In the genomic region with DNA sequence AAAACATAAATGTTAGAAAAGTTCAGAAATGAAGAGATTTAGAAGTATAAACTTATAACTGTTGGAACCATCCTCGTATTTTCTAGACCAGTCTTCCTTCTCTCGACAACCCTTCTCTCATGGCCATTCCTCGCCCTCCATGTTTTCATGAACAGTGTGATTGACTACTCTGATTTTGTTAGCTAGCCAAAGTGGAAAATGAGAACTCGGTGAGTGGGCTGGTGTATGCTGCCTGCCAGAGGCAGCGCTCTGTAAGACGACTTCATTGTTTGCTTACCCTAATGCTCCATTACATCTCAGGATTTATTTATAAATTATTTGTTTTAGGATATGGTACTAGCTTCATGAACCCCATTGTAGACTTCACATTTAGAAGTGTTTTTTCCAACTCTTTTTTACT, we compare ENCODE assay signal across 17 cellular contexts.
A peak's percentile ranks its signal among the peaks of the same experiment; 100 is the strongest.
DNase-seq lines count a peak whose midpoint lies in the region; ATAC-seq and TF ChIP-seq lines count a peak whose summit lies in the region.
"Had no signal": no experiment of that assay in that cellular context is flagged by ENCODE, and none has a peak within 500 bp of the region (broad histone marks: within the 10 kb centered on the region; RNA-seq: fewer than 3 reads in every experiment).

No MANE protein-coding gene starts in this region.

- H3K4me3 Mint-ChIP-seq in osteocyte (ENCODE audit: unreplicated experiment), result no peak overlapping the region
- H3K4me3 Mint-ChIP-seq: activated CD4-positive, alpha-beta T cell treated with anti-CD3 and anti-CD28 coated beads, Interleukin-2, amount 10 ng/mL, durations not matched to agents 7 days and 5 days; CD14-positive monocyte; T-cell had no signal

- intact Hi-C loops in heart left ventricle (cut with DNase I), result no loop called here
- intact Hi-C loops in left ventricle myocardium superior (cut with micrococcal nuclease), result no loop called here
- intact Hi-C loops in transverse colon (cut with DNase I; ENCODE audit: low total_unique reads), result no loop called here
- intact Hi-C loops in right lobe of liver (cut with DNase I), result no loop called here
- intact Hi-C loops in left colon (cut with DNase I, micrococcal nuclease), result no loop called here

- peak overlapping the region; percentile 88 for H3K27ac Mint-ChIP-seq in osteocyte (ENCODE audit: unreplicated experiment)
- H3K27ac Mint-ChIP-seq: activated CD4-positive, alpha-beta T cell treated with anti-CD3 and anti-CD28 coated beads, Interleukin-2, amount 10 ng/mL, durations not matched to agents 7 days and 5 days; T-cell had no signal

- H3K9me3 ChIP-seq in heart left ventricle, result no peaks in the 10 kb centered on the region
- no peaks in the 10 kb centered on the region for H3K9me3 ChIP-seq in endocrine pancreas (ENCODE audit: control insufficient read depth, low read length)
- no peaks in the 10 kb centered on the region for H3K9me3 ChIP-seq in transverse colon
- H3K9me3 ChIP-seq in right lobe of liver, result no peaks in the 10 kb centered on the region
- H3K9me3 ChIP-seq: mucosa of descending colon, ovary had no signal

- H3K4me1 ChIP-seq in heart left ventricle (peaks cover 0 to 89% (median 51%) of the 10 kb centered on the region in 12 donors), endocrine pancreas (ENCODE audit: control insufficient read depth, insufficient read depth, low read length) (peaks cover 22% of the 10 kb centered on the region), transverse colon (peaks cover 0 to 57% (median 10%) of the 10 kb centered on the region in 4 donors), right lobe of liver (no peaks in the 10 kb centered on the region)

- peaks cover 46% of the 10 kb centered on the region for H3K36me3 Mint-ChIP-seq in osteocyte (ENCODE audit: unreplicated experiment)
- H3K36me3 Mint-ChIP-seq: CD14-positive monocyte had no signal

- no peak overlapping the region for H3K9ac ChIP-seq in endocrine pancreas (ENCODE audit: control insufficient read depth, insufficient read depth, low read length)

- WGBS in heart left ventricle, 4 donors, result 69 to 81% (median 78%) methylated on average over 6 of the region's 6 CpGs
- WGBS in transverse colon (ENCODE audit: low coverage in 1 of 2), 2 donors, result 76 to 84% methylated on average over 6 of the region's 6 CpGs
- 91% methylated on average over 6 of the region's 6 CpGs for WGBS in right lobe of liver (ENCODE audit: insufficient coverage, low coverage, low lambda C conversion rate, missing lambda C conversion rate)

- H3K27me3 Mint-ChIP-seq in osteocyte (ENCODE audit: unreplicated experiment), result no peaks in the 10 kb centered on the region
- H3K27me3 Mint-ChIP-seq: activated CD4-positive, alpha-beta T cell treated with anti-CD3 and anti-CD28 coated beads, Interleukin-2, amount 10 ng/mL, durations not matched to agents 7 days and 5 days had no signal

- H3K36me3 ChIP-seq in heart left ventricle, result peaks cover 0 to 9% (median 0%) of the 10 kb centered on the region in 9 donors
- H3K36me3 ChIP-seq in endocrine pancreas (ENCODE audit: control insufficient read depth, insufficient read depth, low read length), result no peaks in the 10 kb centered on the region
- no peaks in the 10 kb centered on the region for H3K36me3 ChIP-seq in transverse colon
- H3K36me3 ChIP-seq in right lobe of liver, result no peaks in the 10 kb centered on the region
- H3K36me3 ChIP-seq: ovary had no signal

- TF ChIP-seq CTCF in heart left ventricle (IDR thresholded peaks at IDR 0.05) (no peak), osteocyte (IDR thresholded peaks at IDR 0.05) (no peak), transverse colon (IDR thresholded peaks at IDR 0.05) (no peak), right lobe of liver (IDR thresholded peaks at IDR 0.05) (no peak)

- in situ Hi-C loops in transverse colon (cut with MboI; ENCODE audit: low pct_ligation_motif_present in 1 of 4, low pct_unique_long_range_greater_than_20kb in 1 of 4, low sequenced_read_pairs in 3 of 4), result no loop called here

- H3K4me3 ChIP-seq in heart left ventricle (no peak overlapping the region), endocrine pancreas (ENCODE audit: control insufficient read depth, insufficient read depth, low read length) (peak overlapping the region; percentile 53), transverse colon (no peak overlapping the region), right lobe of liver (no peak overlapping the region)
- H3K4me3 ChIP-seq: mucosa of descending colon, ovary had no signal

- DNase-seq in heart left ventricle (no peak), left ventricle myocardium superior (no peak), osteocyte (ENCODE audit: extremely low spot score, unreplicated experiment) (no peak), transverse colon (no peak), right lobe of liver (no peak), left colon (no peak)
- DNase-seq: activated CD4-positive, alpha-beta T cell treated with anti-CD3 and anti-CD28 coated beads, Interleukin-2, amount 10 ng/mL, durations not matched to agents 7 days and 5 days; activated CD8-positive, alpha-beta memory T cell treated with anti-CD3 and anti-CD28 coated beads, Interleukin-2, amount 50 U/mL, for 4 hours; activated effector memory CD4-positive, alpha-beta T cell treated with anti-CD3 and anti-CD28 coated beads, Interleukin-2, amount 50 U/mL, for 16 hours; mucosa of descending colon; NCI-H1436 treated with DMSO at 0.1 percent for 48 hours; ovary; T-cell had no signal

- no peak for TF ChIP-seq POLR2A in heart left ventricle (IDR thresholded peaks at IDR 0.05)
- no peak for TF ChIP-seq POLR2A in transverse colon (IDR thresholded peaks at IDR 0.05)
- TF ChIP-seq POLR2A in right lobe of liver (IDR thresholded peaks at IDR 0.05), result no peak

- no peaks in the 10 kb centered on the region for H3K27me3 ChIP-seq in heart left ventricle
- no peaks in the 10 kb centered on the region for H3K27me3 ChIP-seq in endocrine pancreas (ENCODE audit: control insufficient read depth, insufficient read depth, low read length)
- H3K27me3 ChIP-seq in transverse colon, result no peaks in the 10 kb centered on the region
- no peaks in the 10 kb centered on the region for H3K27me3 ChIP-seq in right lobe of liver
- H3K27me3 ChIP-seq: ovary had no signal

- peak overlapping the region in 10 of 12 donors; percentile 15 to 97 (median 64) for H3K27ac ChIP-seq in heart left ventricle
- H3K27ac ChIP-seq in transverse colon, result peak overlapping the region; percentile 72 to 84 (median 76)
- H3K27ac ChIP-seq in right lobe of liver, result no peak overlapping the region
- H3K27ac ChIP-seq: RWPE1 had no signal

- ATAC-seq in heart left ventricle (peak in 1 of 4 donors; percentile 7), left ventricle myocardium superior (no peak), right lobe of liver (no peak), left colon (no peak), GM19328 (IDR thresholded peaks at IDR 0.05; ENCODE audit: unreplicated experiment) (no peak)
- ATAC-seq: mucosa of descending colon, T-cell had no signal

- peaks cover 79% of the 10 kb centered on the region for H3K4me1 Mint-ChIP-seq in osteocyte (ENCODE audit: unreplicated experiment)

- no peaks in the 10 kb centered on the region for H3K9me3 Mint-ChIP-seq in osteocyte (ENCODE audit: unreplicated experiment)
- H3K9me3 Mint-ChIP-seq: CD14-positive monocyte had no signal

- TF ChIP-seq EP300 in transverse colon (IDR thresholded peaks at IDR 0.05; ENCODE audit: low read depth), result no peak

Comparison
In these comparisons a context has a peak if more than half of its experiments do, and no peak if none do; other contexts are left out.
1. H3K27ac ChIP-seq: peak in heart left ventricle (10 of 12) and transverse colon (4 of 4); none in right lobe of liver (0 of 3).